ENCODE assay signal across 8 cellular contexts in the genomic region with DNA sequence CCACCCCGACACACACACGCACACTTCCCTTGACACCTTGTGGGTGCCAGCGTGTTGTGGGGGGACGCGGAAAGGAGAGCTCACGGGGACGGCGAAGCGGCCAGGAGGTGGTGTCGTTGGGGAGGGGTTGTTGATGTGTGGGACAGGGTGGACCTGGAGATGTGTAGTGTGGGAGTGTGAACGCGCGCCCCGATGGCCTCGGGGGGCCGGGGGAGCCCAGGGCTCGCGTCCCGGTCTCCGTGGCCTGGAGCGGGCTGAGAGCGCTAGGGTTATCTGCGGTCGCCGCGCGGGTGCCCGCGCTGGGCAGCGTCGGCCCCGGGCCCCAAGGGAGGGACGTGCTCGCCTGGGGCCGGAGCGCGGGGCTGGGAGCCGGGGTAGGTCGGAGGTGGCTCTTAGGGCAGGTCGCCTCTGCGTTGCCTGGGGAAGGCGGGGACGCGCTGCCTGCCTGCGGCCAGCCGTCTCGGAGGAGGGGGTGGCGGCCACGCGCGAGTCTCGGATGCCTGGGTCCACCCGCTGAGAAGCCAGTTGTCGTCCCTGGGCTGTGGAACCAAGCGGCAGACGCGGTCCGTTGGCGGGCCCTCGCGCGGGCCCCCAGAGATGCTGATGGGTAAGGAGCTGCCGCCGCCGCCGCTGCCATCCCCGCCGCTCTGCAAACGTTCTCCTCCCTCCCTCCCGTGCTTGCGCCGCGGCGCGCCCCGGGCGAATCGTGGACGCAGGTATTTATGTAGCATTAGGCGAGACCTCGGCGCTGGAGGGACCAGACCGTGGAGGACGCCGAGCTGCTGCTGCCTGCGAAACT. TPM values are rescaled to one million over a fixed set of nuclear protein-coding genes. Genes with fewer than 3 reads are reported as not detected.
DNase-seq lines count a peak whose midpoint lies in the region; ATAC-seq, FAIRE-seq and TF ChIP-seq lines count a peak whose summit lies in the region.

No MANE protein-coding gene starts in this region.

- CTCF ChIA-PET in Calu3 (lab: Charles Lee) = interaction anchor here (1.0 kb wide), 1 partner anchor 20 kb away, joined by 3 read pairs; no protein-coding TSS in a partner anchor

- H3K36me3 Mint-ChIP-seq in Calu3 (ENCODE audit: insufficient read depth, unreplicated experiment) (peaks cover 30% of the 10 kb centered on the region), glutamatergic neuron (ENCODE audit: unreplicated experiment) (no peaks in the 10 kb centered on the region)
- no peaks in the 10 kb centered on the region for H3K36me3 Mint-ChIP-seq in activated T-cell treated with anti-CD3 and anti-CD28 coated beads, Interleukin-2, amount 50 U/mL, for 4 hours (ENCODE audit: insufficient read depth)

- H3K4me3 Mint-ChIP-seq in Calu3 (ENCODE audit: low read depth, unreplicated experiment) = peak overlapping the region; percentile 84
- H3K4me3 Mint-ChIP-seq in activated T-cell treated with anti-CD3 and anti-CD28 coated beads, Interleukin-2, amount 50 U/mL, for 4 hours = peak overlapping the region; percentile 82
- H3K4me3 Mint-ChIP-seq in glutamatergic neuron (ENCODE audit: unreplicated experiment) = peak overlapping the region; percentile 97

- no peaks in the 10 kb centered on the region for H3K36me3 ChIP-seq in pancreas

- peaks cover 3% of the 10 kb centered on the region for H3K9me3 Mint-ChIP-seq in Calu3 (ENCODE audit: low read depth, unreplicated experiment)
- H3K9me3 Mint-ChIP-seq in activated T-cell treated with anti-CD3 and anti-CD28 coated beads, Interleukin-2, amount 50 U/mL, for 4 hours = no peaks in the 10 kb centered on the region
- H3K9me3 Mint-ChIP-seq in glutamatergic neuron (ENCODE audit: unreplicated experiment) = peaks cover 10% of the 10 kb centered on the region

- peak overlapping the region; percentile 7 for H3K27ac Mint-ChIP-seq in Calu3 (ENCODE audit: unreplicated experiment)
- H3K27ac Mint-ChIP-seq in glutamatergic neuron (ENCODE audit: unreplicated experiment) = peak overlapping the region; percentile 52

- H3K4me3 ChIP-seq in pancreas = peak overlapping the region; percentile 12 to 56 (median 40)

- no peaks in the 10 kb centered on the region for H3K4me1 ChIP-seq in pancreas

- FAIRE-seq in HTR-8/SVneo (lab: Jason Lieb, UNC) (peak; percentile 40), pancreas (lab: Jason Lieb, UNC) (no peak)

- H3K27me3 ChIP-seq in pancreas = peaks cover 0 to 9% (median 2%) of the 10 kb centered on the region in 4 donors

- H3K27me3 Mint-ChIP-seq in Calu3 (ENCODE audit: unreplicated experiment) (no peaks in the 10 kb centered on the region), glutamatergic neuron (ENCODE audit: unreplicated experiment) (peaks cover 13% of the 10 kb centered on the region)
- H3K27me3 Mint-ChIP-seq in activated T-cell treated with anti-CD3 and anti-CD28 coated beads, Interleukin-2, amount 50 U/mL, for 4 hours (ENCODE audit: low read depth) = peaks cover 62% of the 10 kb centered on the region

- no peak for TF ChIP-seq CTCF in Calu3 (IDR thresholded peaks at IDR 0.05; ENCODE audit: unreplicated experiment)
- no peak for TF ChIP-seq CTCF in glutamatergic neuron (IDR thresholded peaks at IDR 0.05; ENCODE audit: partially characterized antibody, unreplicated experiment)
- no peak for TF ChIP-seq CTCF in pancreas (IDR thresholded peaks at IDR 0.05)

- no TSS peak for BruUV-seq in Calu3 (replicated peaks; lab: Mats Ljungman, UMichigan)

- no peak overlapping the region for H3K27ac ChIP-seq in pancreas

- 2% methylated on average over 56 to 86 of the region's 86 CpGs for WGBS in pancreas, 2 donors

- ATAC-seq in activated T-cell treated with anti-CD3 and anti-CD28 coated beads, Interleukin-2, amount 50 U/mL, for 4 hours = peak; percentile 15 to 24
- ATAC-seq in pancreas (peak; percentile 27 to 45 (median 38)), HG03442 (IDR thresholded peaks at IDR 0.05; ENCODE audit: unreplicated experiment) (no peak)

- H3K4me1 Mint-ChIP-seq in Calu3 (ENCODE audit: low read depth, unreplicated experiment) (peaks cover 20% of the 10 kb centered on the region), glutamatergic neuron (ENCODE audit: low read depth, unreplicated experiment) (peaks cover 11% of the 10 kb centered on the region)
- H3K4me1 Mint-ChIP-seq in activated T-cell treated with anti-CD3 and anti-CD28 coated beads, Interleukin-2, amount 50 U/mL, for 4 hours (ENCODE audit: low read depth) = peaks cover 15% of the 10 kb centered on the region

- DNase-seq in Calu3 (peak; percentile 24), HTR-8/SVneo (ENCODE audit: insufficient read length, low spot score) (peak; percentile 21), glutamatergic neuron (peak; percentile 55), pancreas (peak in 3 of 6 donors; percentile 22 to 78 (median 68)), GDM1 (lab: John Stamatoyannopoulos, UW) (no peak), middle frontal gyrus (ENCODE audit: extremely low spot score, low spot score) (no peak)
- no peak for DNase-seq in activated T-cell treated with anti-CD3 and anti-CD28 coated beads, Interleukin-2, amount 50 U/mL, for 4 hours

- no peaks in the 10 kb centered on the region for H3K9me3 ChIP-seq in pancreas

- intact Hi-C loops in Calu3 (cut with micrococcal nuclease; ENCODE audit: unreplicated experiment) = no loop called here
- intact Hi-C loops in pancreas (cut with DNase I) = no loop called here

RNA-seq across cellular contexts. Expression of gene KLHL29, which starts 1.6 kb away (rescaled TPM):
- total RNA-seq in Calu3 (2022) (11.9 and 12.4 TPM in 2 replicates), glutamatergic neuron (ENCODE audit: unreplicated experiment) (36.5 TPM), pancreas (1 to 10 TPM in 4 of 6 donors, under 1 TPM in 2; 0.91 to 3.7 (median 1.7) TPM)
- total RNA-seq in activated T-cell treated with anti-CD3 and anti-CD28 coated beads, Interleukin-2, amount 50 U/mL, for 4 hours = 1 to 10 TPM in 2 of 3 donors, under 1 TPM in 1; 0.82 to 1.5 (median 1.1) TPM
- 1 to 10 TPM; 4.1 to 6.6 TPM for polyA plus RNA-seq in pancreas

Comparison
In these comparisons a context has a peak if more than half of its experiments do, and no peak if none do; other contexts are left out.
1. DNase-seq: peak in Calu3 (single experiment), HTR-8/SVneo (single experiment) and glutamatergic neuron (single experiment); none in activated T-cell treated with anti-CD3 and anti-CD28 coated beads, Interleukin-2, amount 50 U/mL, for 4 hours (single experiment), GDM1 (single experiment) and middle frontal gyrus (single experiment).
2. Peak in every context shown above with its lines, with median percentiles within 50 percentile points of each other: H3K4me3 Mint-ChIP-seq.